9 cellular contexts compared by ENCODE assay signal in genomic region chr16:4936181-4936990, GRCh38. TPM values are rescaled to one million over a fixed set of nuclear protein-coding genes. Genes with fewer than 3 reads are reported as not detected.
DNase-seq lines count a peak whose midpoint lies in the region; ATAC-seq and TF ChIP-seq lines count a peak whose summit lies in the region.
"Had no signal": no experiment of that assay in that cellular context is flagged by ENCODE, and none has a peak within 500 bp of the region (broad histone marks: within the 10 kb centered on the region; RNA-seq: fewer than 3 reads in every experiment).

No MANE protein-coding gene starts in this region.

- H3K36me3 ChIP-seq in BE2C (no peaks in the 10 kb centered on the region), adipocyte (ENCODE audit: control insufficient read depth, insufficient read depth, low read length, severe bottlenecking) (no peaks in the 10 kb centered on the region), iPS-18a (ENCODE audit: control insufficient read depth, low read depth, low read length) (no peaks in the 10 kb centered on the region)

- no peaks in the 10 kb centered on the region for H3K9me3 Mint-ChIP-seq in stimulated activated naive B cell treated with anti-CD40 and anti-IgM and Interleukin-4, amounts not matched to agents 10 μg/mL and 1 μg/mL and 100 μg/mL, for 72 hours
- H3K9me3 Mint-ChIP-seq: neural crest cell had no signal

- peak; percentile 20; the same call in 1 of the 2 replicates for TF ChIP-seq CTCF in BE2C (IDR thresholded peaks at IDR 0.05; ENCODE audit: low read depth, low read length)

- no peaks in the 10 kb centered on the region for H3K36me3 Mint-ChIP-seq in stimulated activated naive B cell treated with anti-CD40 and anti-IgM and Interleukin-4, amounts not matched to agents 10 μg/mL and 1 μg/mL and 100 μg/mL, for 72 hours

- H3K9me3 ChIP-seq in BE2C = no peaks in the 10 kb centered on the region
- no peaks in the 10 kb centered on the region for H3K9me3 ChIP-seq in adipocyte (ENCODE audit: control insufficient read depth, low read length)
- no peaks in the 10 kb centered on the region for H3K9me3 ChIP-seq in iPS-18a (ENCODE audit: control insufficient read depth, low read depth, low read length)

- H3K4me3 Mint-ChIP-seq in stimulated activated naive B cell treated with anti-CD40 and anti-IgM and Interleukin-4, amounts not matched to agents 10 μg/mL and 1 μg/mL and 100 μg/mL, for 72 hours = peak overlapping the region; percentile 81 to 85
- H3K4me3 Mint-ChIP-seq: neural crest cell had no signal

- peaks cover 6 to 13% of the 10 kb centered on the region in 2 donors for H3K4me1 Mint-ChIP-seq in stimulated activated naive B cell treated with anti-CD40 and anti-IgM and Interleukin-4, amounts not matched to agents 10 μg/mL and 1 μg/mL and 100 μg/mL, for 72 hours

- H3K4me3 ChIP-seq in BE2C (ENCODE audit: low read depth, low read length) (peak overlapping the region; percentile 16; the same call in 1 of the 2 replicates), adipocyte (ENCODE audit: low read length) (peak overlapping the region; percentile 84), iPS-18a (ENCODE audit: low read length) (peak overlapping the region; percentile 79)

- no peak overlapping the region for H3K27ac ChIP-seq in iPS-18a (ENCODE audit: low read length)

- H3K27ac Mint-ChIP-seq in stimulated activated naive B cell treated with anti-CD40 and anti-IgM and Interleukin-4, amounts not matched to agents 10 μg/mL and 1 μg/mL and 100 μg/mL, for 72 hours = no peak overlapping the region

- H3K27me3 ChIP-seq in BE2C (peaks cover 27% of the 10 kb centered on the region), adipocyte (replicated peaks; ENCODE audit: control insufficient read depth, insufficient read depth, low read length) (peaks cover 6% of the 10 kb centered on the region), iPS-18a (ENCODE audit: control insufficient read depth, insufficient read depth, low read length) (peaks cover 23% of the 10 kb centered on the region)

- H3K9ac ChIP-seq in adipocyte (ENCODE audit: low read length) (peak overlapping the region; percentile 87), iPS-18a (ENCODE audit: low read length) (peak overlapping the region; percentile 47)

- peaks cover 53 to 57% of the 10 kb centered on the region in 2 donors for H3K27me3 Mint-ChIP-seq in stimulated activated naive B cell treated with anti-CD40 and anti-IgM and Interleukin-4, amounts not matched to agents 10 μg/mL and 1 μg/mL and 100 μg/mL, for 72 hours

- H3K4me1 ChIP-seq in BE2C (no peaks in the 10 kb centered on the region), adipocyte (ENCODE audit: control insufficient read depth, insufficient read depth, low read length) (peaks cover 30% of the 10 kb centered on the region), iPS-18a (ENCODE audit: control insufficient read depth, low read depth, low read length) (no peaks in the 10 kb centered on the region)

- peak; percentile 14 for ATAC-seq in HG02759 (IDR thresholded peaks at IDR 0.05; ENCODE audit: unreplicated experiment)
- peak; percentile 41 to 52 for ATAC-seq in stimulated activated naive B cell treated with anti-CD40 and anti-IgM and Interleukin-4, amounts not matched to agents 10 μg/mL and 1 μg/mL and 100 μg/mL, for 72 hours (replicated peaks)

- DNase-seq in BE2C (peak; percentile 28), adipocyte (ENCODE audit: low read depth) (no peak), activated gamma-delta T cell (lab: John Stamatoyannopoulos, UW) (no peak), GF-D8 (lab: John Stamatoyannopoulos, UW) (no peak)
- DNase-seq in stimulated activated naive B cell treated with anti-CD40 and anti-IgM and Interleukin-4, amounts not matched to agents 10 μg/mL and 1 μg/mL and 100 μg/mL, for 72 hours = no peak
- DNase-seq in effector CD8-positive, alpha-beta T cell (lab: John Stamatoyannopoulos, UW) = no peak

RNA-seq across cellular contexts. Expression of gene PPL, which starts 0.6 kb away (rescaled TPM):
- polyA plus RNA-seq in BE2C (2012; ENCODE audit: insufficient read depth, insufficient read length, low read depth) = 2.8 TPM

RNA-seq across cellular contexts. Expression of gene SEC14L5, which starts 21.7 kb away (rescaled TPM):
- polyA plus RNA-seq in BE2C (2012; ENCODE audit: insufficient read depth, insufficient read length, low read depth) = not detected

Comparison
In these comparisons a context has a peak if more than half of its experiments do, and no peak if none do; other contexts are left out.
1. H3K4me3 ChIP-seq: peak in every context shown above with its lines; median percentile 84 in adipocyte; 79 in iPS-18a; 16 in BE2C.